19 cellular contexts compared by ENCODE assay signal in the genomic region with DNA sequence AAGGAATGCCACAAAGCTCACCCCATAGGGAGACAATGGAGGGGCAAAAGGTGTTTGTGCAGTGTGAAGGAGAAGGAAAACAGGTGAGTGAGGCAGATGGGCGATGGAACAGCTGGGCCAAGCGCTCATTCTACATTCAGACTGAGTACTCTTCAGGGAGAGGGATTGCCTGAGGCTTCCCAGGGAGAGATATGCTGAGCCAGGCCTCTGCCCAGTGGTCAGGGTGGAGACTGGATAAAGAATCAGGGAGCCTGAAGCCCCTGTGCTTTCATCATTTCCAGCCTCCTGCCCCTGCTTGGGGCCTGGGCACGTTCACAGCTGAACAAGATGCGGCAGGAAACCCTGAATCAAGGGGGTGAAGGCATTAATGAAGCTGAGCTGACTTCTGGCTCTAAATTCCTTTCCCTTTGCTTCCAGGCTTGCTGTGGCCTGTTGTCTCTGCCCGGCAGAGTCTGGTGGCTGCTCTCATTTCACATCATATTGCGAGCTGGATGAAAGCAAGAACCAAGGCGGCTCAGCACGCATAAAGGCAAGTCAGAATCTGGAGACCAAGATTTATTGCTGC. TPM values are rescaled to one million over a fixed set of nuclear protein-coding genes. Genes with fewer than 3 reads are reported as not detected.
DNase-seq lines count a peak whose midpoint lies in the region; ATAC-seq and TF ChIP-seq lines count a peak whose summit lies in the region.
"Had no signal": no experiment of that assay in that cellular context is flagged by ENCODE, and none has a peak within 500 bp of the region (broad histone marks: within the 10 kb centered on the region; RNA-seq: fewer than 3 reads in every experiment).

No MANE protein-coding gene starts in this region.

- H3K27me3 ChIP-seq in ascending aorta (no peaks in the 10 kb centered on the region), hepatocyte (no peaks in the 10 kb centered on the region), smooth muscle cell (ENCODE audit: low read depth) (no peaks in the 10 kb centered on the region)
- H3K27me3 ChIP-seq: neutrophil had no signal

- DNase-seq in HPDE6-E6E7 (ENCODE audit: extremely low spot score): peak; percentile 53
- peak in 1 of 2 donors; percentile 42 for DNase-seq in ascending aorta (ENCODE audit: low spot score in 2 of 2)
- no peak for DNase-seq in hepatocyte (ENCODE audit: low spot score)
- no peak for DNase-seq in smooth muscle cell (lab: John Stamatoyannopoulos, UW; ENCODE audit: unreplicated experiment)
- DNase-seq in NCI-H2227 treated with DMSO at 0.1 percent for 48 hours (lab: John Stamatoyannopoulos, UW): no peak
- no peak for DNase-seq in activated CD4-positive, alpha-beta T cell treated with anti-CD3 and anti-CD28 coated beads for 1 hour
- DNase-seq: activated CD8-positive, alpha-beta memory T cell treated with anti-CD3 and anti-CD28 coated beads, Interleukin-2, amount 10 ng/mL, durations not matched to agents 7 days and 5 days; activated effector memory CD4-positive, alpha-beta T cell treated with Interleukin-2 at 50 U/mL for 16 hours; AML-193; amygdala; GDM1; GOT3; NCI-H2029; NCI-H510A treated with DMSO at 0.1 percent for 48 hours; stimulated activated CD4-positive, alpha-beta T cell treated with anti-CD3 and anti-CD28 coated beads, Interleukin-4, amount 100 ng/mL, for 1 hour had no signal

- H4K20me1 ChIP-seq in hepatocyte (ENCODE audit: insufficient read depth, poor library complexity, severe bottlenecking) (no peaks in the 10 kb centered on the region), smooth muscle cell (ENCODE audit: low read depth) (no peaks in the 10 kb centered on the region)

- no peak overlapping the region for H3K4me3 ChIP-seq in ascending aorta
- H3K4me3 ChIP-seq in hepatocyte: no peak overlapping the region
- no peak overlapping the region for H3K4me3 ChIP-seq in smooth muscle cell
- H3K4me3 ChIP-seq: GM12878 had no signal

- H3K9me2 ChIP-seq in hepatocyte (replicated peaks; ENCODE audit: insufficient read depth): no peaks in the 10 kb centered on the region

- H3F3A ChIP-seq in smooth muscle cell (ENCODE audit: low read depth): peaks cover 41% of the 10 kb centered on the region

- ATAC-seq in GM18498 (IDR thresholded peaks at IDR 0.05; ENCODE audit: unreplicated experiment) (no peak), HG03571 (IDR thresholded peaks at IDR 0.05; ENCODE audit: unreplicated experiment) (no peak)
- ATAC-seq: activated CD8-positive, alpha-beta memory T cell treated with anti-CD3 and anti-CD28 coated beads, Interleukin-2, amount 10 ng/mL, durations not matched to agents 7 days and 5 days; GM12878 had no signal

- H3K4me2 ChIP-seq in hepatocyte: no peak overlapping the region
- H3K4me2 ChIP-seq in smooth muscle cell: peak overlapping the region; percentile 11

- intact Hi-C loops in ascending aorta (cut with DNase I): loop anchor here (2.0 kb wide), 2 partner anchors 21 to 103 kb away; no protein-coding TSS in a partner anchor

- H3K36me3 ChIP-seq in ascending aorta (no peaks in the 10 kb centered on the region), hepatocyte (replicated peaks; ENCODE audit: insufficient read depth, low read depth) (no peaks in the 10 kb centered on the region), smooth muscle cell (ENCODE audit: low read depth) (no peaks in the 10 kb centered on the region)
- H3K36me3 ChIP-seq: neutrophil had no signal

- H3K79me2 ChIP-seq in hepatocyte (no peaks in the 10 kb centered on the region), smooth muscle cell (ENCODE audit: low read depth) (no peaks in the 10 kb centered on the region)

- H3K9me3 ChIP-seq in ascending aorta: no peaks in the 10 kb centered on the region
- H3K9me3 ChIP-seq in hepatocyte (ENCODE audit: low read depth): no peaks in the 10 kb centered on the region
- no peaks in the 10 kb centered on the region for H3K9me3 ChIP-seq in smooth muscle cell (replicated peaks; ENCODE audit: low read depth)
- H3K9me3 ChIP-seq: neutrophil had no signal

- TF ChIP-seq CTCF in ascending aorta (IDR thresholded peaks at IDR 0.05) (no peak), hepatocyte (IDR thresholded peaks at IDR 0.05; ENCODE audit: poor library complexity) (no peak), smooth muscle cell (IDR thresholded peaks at IDR 0.05; ENCODE audit: borderline replicate concordance, insufficient read depth, poor library complexity, severe bottlenecking) (no peak)

- 75% methylated on average over 8 of the region's 8 CpGs for WGBS in hepatocyte (ENCODE audit: low lambda C conversion rate, missing lambda C conversion rate)
- WGBS in smooth muscle cell (ENCODE audit: low lambda C conversion rate): 34% methylated on average over 8 of the region's 8 CpGs

- no peak overlapping the region for H2AFZ ChIP-seq in hepatocyte
- no peak overlapping the region for H2AFZ ChIP-seq in smooth muscle cell (ENCODE audit: low read depth)

- H3K4me1 ChIP-seq in ascending aorta (peaks cover 12 to 30% of the 10 kb centered on the region in 2 donors), hepatocyte (ENCODE audit: insufficient read depth) (peaks cover 35% of the 10 kb centered on the region), smooth muscle cell (ENCODE audit: low read depth) (peaks cover 31% of the 10 kb centered on the region)

- no peak overlapping the region for H3K9ac ChIP-seq in smooth muscle cell (ENCODE audit: low read depth)

- H3K27ac ChIP-seq in ascending aorta (peak overlapping the region; percentile 91 to 93), hepatocyte (peak overlapping the region; percentile 34), smooth muscle cell (ENCODE audit: low read depth) (peak overlapping the region; percentile 77)
- H3K27ac ChIP-seq: neutrophil had no signal

RNA-seq across cellular contexts. Expression of gene RPL37A, which starts 34.9 kb away (rescaled TPM):
- total RNA-seq in ascending aorta (493 TPM), hepatocyte (1,119 and 1,301 TPM in 2 replicates), smooth muscle cell (1,503 and 1,842 TPM in 2 replicates)
- polyA plus RNA-seq in hepatocyte (1,011 and 1,060 TPM in 2 replicates), smooth muscle cell (1,221 and 1,404 TPM in 2 replicates)

Comparison
In these comparisons a context has a peak if more than half of its experiments do, and no peak if none do; other contexts are left out.
1. H3K27ac ChIP-seq: peak in every context shown above with its lines; median percentile 92 in ascending aorta; 77 in smooth muscle cell; 34 in hepatocyte.